In genomic region chr5:71533614-71534013, GRCh38 we compare ENCODE assay signal across 8 cellular contexts. TPM values are rescaled to one million over a fixed set of nuclear protein-coding genes. Genes with fewer than 3 reads are reported as not detected.
DNase-seq lines count a peak whose midpoint lies in the region; ATAC-seq and TF ChIP-seq lines count a peak whose summit lies in the region.

No MANE protein-coding gene starts in this region.

- H3K9me2 ChIP-seq in PC-3 (replicated peaks; ENCODE audit: low read length), result no peaks in the 10 kb centered on the region

- H3K4me3 ChIP-seq in PC-3 (ENCODE audit: low read length) (no peak overlapping the region), foreskin fibroblast (ENCODE audit: low read depth in 1 of 2, low read length in 2 of 2) (no peak overlapping the region)

- H3K4me1 Mint-ChIP-seq in stimulated activated naive CD8-positive, alpha-beta T cell treated with anti-CD3 and anti-CD28 coated beads, Interleukin-15, amount 100 ng/mL, for 72 hours, result peaks cover 11% of the 10 kb centered on the region
- H3K4me1 Mint-ChIP-seq in Calu3 (ENCODE audit: low read depth, unreplicated experiment), result no peaks in the 10 kb centered on the region

- no TSS peak for BruUV-seq in PC-3 (replicated peaks; lab: Mats Ljungman, UMichigan)
- no TSS peak for BruUV-seq in Calu3 (replicated peaks; lab: Mats Ljungman, UMichigan)

- H3K36me3 Mint-ChIP-seq in Calu3 (ENCODE audit: insufficient read depth, unreplicated experiment), result peaks cover 22% of the 10 kb centered on the region

- 0 out of 2 replicates have a peak, but pooled peaks cover 3% of the 10 kb centered on the region for H3K79me2 ChIP-seq in PC-3 (ENCODE audit: low read length)

- H3K4me2 ChIP-seq in PC-3 (ENCODE audit: low read length), result no peak overlapping the region

- no peaks in the 10 kb centered on the region for H3K9me3 ChIP-seq in PC-3 (ENCODE audit: low read length)

- CTCF ChIA-PET in PC-3 (lab: Charles Lee) (no interaction called here), Calu3 (lab: Charles Lee) (interaction anchor here (0.6 kb wide), 1 partner anchor 189 kb away, joined by 3 read pairs; no protein-coding TSS in a partner anchor)

- H3K27ac Mint-ChIP-seq in stimulated activated naive CD8-positive, alpha-beta T cell treated with anti-CD3 and anti-CD28 coated beads, Interleukin-15, amount 100 ng/mL, for 72 hours, result peak overlapping the region in 1 of 2 donors; percentile 36
- H3K27ac Mint-ChIP-seq in Calu3 (ENCODE audit: unreplicated experiment), result no peak overlapping the region

- TF ChIP-seq CTCF in PC-3 (conservative IDR thresholded peaks at IDR 0.05; ENCODE audit: low read depth, low read length) (no peak), foreskin fibroblast (IDR thresholded peaks at IDR 0.05; ENCODE audit: low read depth, low read length) (no peak), Calu3 (IDR thresholded peaks at IDR 0.05; ENCODE audit: unreplicated experiment) (no peak)

- peaks cover 12% of the 10 kb centered on the region for H3K36me3 ChIP-seq in PC-3 (ENCODE audit: low read depth, low read length)

- peak; percentile 75 for ATAC-seq in stimulated activated naive CD8-positive, alpha-beta T cell treated with anti-CD3 and anti-CD28 coated beads, Interleukin-15, amount 100 ng/mL, for 72 hours
- no peak for ATAC-seq in stimulated activated naive CD8-positive, alpha-beta T cell treated with anti-CD3 and anti-CD28 coated beads, Interleukin-15, Interleukin-2, amounts not matched to agents 100 U/mL and 50 U/mL, for 24 hours
- ATAC-seq in PC-3 (peak; percentile 43), GM21576 (IDR thresholded peaks at IDR 0.05; ENCODE audit: unreplicated experiment) (no peak)

- intact Hi-C loops in PC-3 (cut with micrococcal nuclease) (loop anchor here (10.0 kb wide), 1 partner anchor 221 kb away; no protein-coding TSS in a partner anchor), Calu3 (cut with micrococcal nuclease; ENCODE audit: unreplicated experiment) (no loop called here)

- 0 out of 2 replicates have a peak, but pooled peaks cover 4% of the 10 kb centered on the region for H4K20me1 ChIP-seq in PC-3 (ENCODE audit: low read length)

- H2AFZ ChIP-seq in PC-3 (ENCODE audit: low read length), result no peak overlapping the region

- POLR2A ChIA-PET in PC-3 (lab: Charles Lee; ENCODE audit: unreplicated experiment), result no interaction called here

- no peak overlapping the region for H3K9ac ChIP-seq in PC-3 (ENCODE audit: low read length)

- no peaks in the 10 kb centered on the region for H3K9me3 Mint-ChIP-seq in stimulated activated naive CD8-positive, alpha-beta T cell treated with anti-CD3 and anti-CD28 coated beads, Interleukin-15, amount 100 ng/mL, for 72 hours
- no peaks in the 10 kb centered on the region for H3K9me3 Mint-ChIP-seq in Calu3 (ENCODE audit: low read depth, unreplicated experiment)

- no peaks in the 10 kb centered on the region for H3K27me3 Mint-ChIP-seq in stimulated activated naive CD8-positive, alpha-beta T cell treated with anti-CD3 and anti-CD28 coated beads, Interleukin-15, amount 100 ng/mL, for 72 hours
- no peaks in the 10 kb centered on the region for H3K27me3 Mint-ChIP-seq in Calu3 (ENCODE audit: unreplicated experiment)

- no peaks in the 10 kb centered on the region for H3K27me3 ChIP-seq in PC-3 (ENCODE audit: low read length)

- H3K27ac ChIP-seq in PC-3 (ENCODE audit: low read length), result peak overlapping the region; percentile 37; the same call in 1 of the 2 replicates

- no peak overlapping the region for H3K4me3 Mint-ChIP-seq in stimulated activated naive CD8-positive, alpha-beta T cell treated with anti-CD3 and anti-CD28 coated beads, Interleukin-15, amount 100 ng/mL, for 72 hours
- H3K4me3 Mint-ChIP-seq in Calu3 (ENCODE audit: low read depth, unreplicated experiment), result no peak overlapping the region

- no peaks in the 10 kb centered on the region for H3F3A ChIP-seq in PC-3 (ENCODE audit: low read length, unreplicated experiment)

- peaks cover 11% of the 10 kb centered on the region for H3K4me1 ChIP-seq in PC-3 (ENCODE audit: insufficient read depth, low read length)

- DNase-seq in stimulated activated naive CD8-positive, alpha-beta T cell treated with anti-CD3 and anti-CD28 coated beads, Interleukin-15, amount 100 ng/mL, for 72 hours, result no peak
- DNase-seq in stimulated activated naive CD8-positive, alpha-beta T cell treated with anti-CD3 and anti-CD28 coated beads, Interleukin-15, Interleukin-2, amounts not matched to agents 100 U/mL and 50 U/mL, for 24 hours, result no peak
- peak; percentile 43 for DNase-seq in PC-3
- DNase-seq in foreskin fibroblast, result peak; percentile 12 to 41
- DNase-seq in KG1 (lab: John Stamatoyannopoulos, UW), result no peak
- no peak for DNase-seq in Calu3
- no peak for DNase-seq in HK-2 (ENCODE audit: unreplicated experiment)

RNA-seq across cellular contexts. Expression of gene MCCC2, which starts 53.5 kb away (rescaled TPM):
- 31.7 and 32.2 TPM in 2 replicates for total RNA-seq in PC-3 (2014; rRNA removed)
- 98.7 and 115 TPM in 2 replicates for total RNA-seq in Calu3 (2022)

Comparison
In these comparisons a context has a peak if more than half of its experiments do, and no peak if none do; other contexts are left out.
1. ATAC-seq: peak in stimulated activated naive CD8-positive, alpha-beta T cell treated with anti-CD3 and anti-CD28 coated beads, Interleukin-15, amount 100 ng/mL, for 72 hours (single experiment) and PC-3 (single experiment); none in stimulated activated naive CD8-positive, alpha-beta T cell treated with anti-CD3 and anti-CD28 coated beads, Interleukin-15, Interleukin-2, amounts not matched to agents 100 U/mL and 50 U/mL, for 24 hours (single experiment) and GM21576 (single experiment).
2. DNase-seq: peak in PC-3 (single experiment) and foreskin fibroblast (2 of 2); none in stimulated activated naive CD8-positive, alpha-beta T cell treated with anti-CD3 and anti-CD28 coated beads, Interleukin-15, amount 100 ng/mL, for 72 hours (0 of 2), stimulated activated naive CD8-positive, alpha-beta T cell treated with anti-CD3 and anti-CD28 coated beads, Interleukin-15, Interleukin-2, amounts not matched to agents 100 U/mL and 50 U/mL, for 24 hours (single experiment), KG1 (single experiment), Calu3 (single experiment) and HK-2 (single experiment).